Comparison of ENCODE assay signal across 18 cellular contexts in the genomic region with DNA sequence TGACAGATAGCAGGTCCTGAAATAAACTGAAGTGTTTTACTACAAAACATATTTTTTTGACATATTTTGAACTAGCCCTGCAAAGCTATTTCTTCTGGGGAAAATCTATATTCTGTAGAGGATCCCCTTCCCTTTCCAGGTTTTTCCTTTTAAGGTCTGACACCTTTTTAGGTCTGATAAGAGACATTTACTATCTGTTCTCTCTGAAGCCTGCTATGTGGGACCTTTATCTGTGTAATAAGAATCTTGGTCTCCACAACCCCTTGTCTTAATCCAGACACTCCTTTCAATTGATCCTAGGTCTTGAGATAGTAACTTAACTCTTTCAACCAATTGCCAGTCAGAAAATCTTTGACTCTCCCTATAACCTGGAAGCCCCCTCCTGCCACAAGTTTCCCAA. TPM values are rescaled to one million over a fixed set of nuclear protein-coding genes. Genes with fewer than 3 reads are reported as not detected.
DNase-seq lines count a peak whose midpoint lies in the region; ATAC-seq, FAIRE-seq and TF ChIP-seq lines count a peak whose summit lies in the region.
"Had no signal": no experiment of that assay in that cellular context is flagged by ENCODE, and none has a peak within 500 bp of the region (broad histone marks: within the 10 kb centered on the region; RNA-seq: fewer than 3 reads in every experiment).

No MANE protein-coding gene starts in this region.

- peaks cover 48% of the 10 kb centered on the region for H3K4me1 ChIP-seq in HUES64 (ENCODE audit: insufficient read depth, low read length)
- H3K4me1 ChIP-seq in K562 (replicated peaks in 1 of 2; ENCODE audit: control insufficient read depth in 2 of 2, insufficient read depth in 2 of 2, low read length in 2 of 2): peaks cover 3 to 41% of the 10 kb centered on the region in 2 experiments; a peak in 4 of 5 replicates
- H3K4me1 ChIP-seq: Peyer's patch had no signal

- FAIRE-seq in K562 (lab: Jason Lieb, UNC): no peak
- FAIRE-seq: GM12891, HTR-8/SVneo had no signal

- H3K4me1 Mint-ChIP-seq in activated naive CD4-positive, alpha-beta T cell treated with anti-CD3 and anti-CD28 coated beads, Interleukin-2, amount 10 ng/mL, durations not matched to agents 7 days and 5 days: peaks cover 63% of the 10 kb centered on the region
- peaks cover 8% of the 10 kb centered on the region for H3K4me1 Mint-ChIP-seq in nephron
- H3K4me1 Mint-ChIP-seq in stimulated activated effector memory CD8-positive, alpha-beta T cell treated with anti-CD3 and anti-CD28 coated beads, Interleukin-12 subunit alpha, Interleukin-12 subunit beta, amount 100 ng/mL, for 72 hours: peaks cover 34% of the 10 kb centered on the region

- peak overlapping the region; percentile 37 for H3K4me3 Mint-ChIP-seq in activated naive CD4-positive, alpha-beta T cell treated with anti-CD3 and anti-CD28 coated beads, Interleukin-2, amount 10 ng/mL, durations not matched to agents 7 days and 5 days
- no peak overlapping the region for H3K4me3 Mint-ChIP-seq in nephron
- H3K4me3 Mint-ChIP-seq in stimulated activated effector memory CD8-positive, alpha-beta T cell treated with anti-CD3 and anti-CD28 coated beads, Interleukin-12 subunit alpha, Interleukin-12 subunit beta, amount 100 ng/mL, for 72 hours: no peak overlapping the region

- BruUV-seq in K562 (replicated peaks; lab: Mats Ljungman, UMichigan): no TSS peak

- H3K4me2 ChIP-seq in K562 (ENCODE audit: insufficient read depth, low read length): no peak overlapping the region

- no peaks in the 10 kb centered on the region for H4K20me1 ChIP-seq in K562 (replicated peaks; ENCODE audit: control insufficient read depth, insufficient read depth, low read length)
- H4K20me1 ChIP-seq: BLaER1 treated with 17β-estradiol and CSF1 and Interleukin-3, amounts not matched to agents 10 nM and 100 nM had no signal

- no peak overlapping the region for H3K27ac Mint-ChIP-seq in activated naive CD4-positive, alpha-beta T cell treated with anti-CD3 and anti-CD28 coated beads, Interleukin-2, amount 10 ng/mL, durations not matched to agents 7 days and 5 days
- peak overlapping the region in 2 of 3 experiments; percentile 38 to 78 for H3K27ac Mint-ChIP-seq in nephron
- no peak overlapping the region for H3K27ac Mint-ChIP-seq in stimulated activated effector memory CD8-positive, alpha-beta T cell treated with anti-CD3 and anti-CD28 coated beads, Interleukin-12 subunit alpha, Interleukin-12 subunit beta, amount 100 ng/mL, for 72 hours

- H3K27ac ChIP-seq in HUES64 (ENCODE audit: low read depth, low read length) (peak overlapping the region; percentile 89), K562 (ENCODE audit: extremely low read depth, low read depth, low read length) (no peak overlapping the region)
- H3K27ac ChIP-seq: BLaER1 treated with 17β-estradiol and CSF1 and Interleukin-3, amounts not matched to agents 10 nM and 100 nM; Peyer's patch had no signal

- CTCF ChIA-PET in activated naive CD4-positive, alpha-beta T cell treated with anti-CD3 and anti-CD28 coated beads, Interleukin-2, amount 10 ng/mL, durations not matched to agents 7 days and 5 days (lab: Charles Lee): no interaction called here
- CTCF ChIA-PET in K562 (lab: Yijun Ruan, JAX; ENCODE audit: low intra/inter-chr PET ratio): no interaction called here

- in situ Hi-C loops in K562 (cut with MboI) (no loop called here), GM13977 (cut with MboI; ENCODE audit: low pct_unique_long_range_greater_than_20kb, low sequenced_read_pairs, unreplicated experiment) (no loop called here)

- DNase-seq in activated naive CD4-positive, alpha-beta T cell treated with anti-CD3 and anti-CD28 coated beads, Interleukin-2, amount 10 ng/mL, durations not matched to agents 7 days and 5 days: no peak
- DNase-seq in activated naive CD4-positive, alpha-beta T cell (lab: John Stamatoyannopoulos, UW): no peak
- DNase-seq in K562 (ENCODE audit: extremely low read depth in 1 of 4, low spot score in 3 of 4) (peak in 1 of 4 experiments; percentile 19), GM13977 (ENCODE audit: low spot score) (no peak), activated gamma-delta T cell (lab: John Stamatoyannopoulos, UW) (no peak)
- no peak for DNase-seq in stimulated activated effector memory CD8-positive, alpha-beta T cell treated with anti-CD3 and anti-CD28 coated beads, Interleukin-12 subunit alpha, Interleukin-12 subunit beta, amount 100 ng/mL, for 72 hours (ENCODE audit: low spot score in 2 of 2)
- DNase-seq: DMS53, NCI-H1417, NCI-H1930, NCI-H2171 treated with DMSO at 0.1 percent for 48 hours, NCI-H82, Peyer's patch, SHP77 had no signal

- H3K27me3 Mint-ChIP-seq in activated naive CD4-positive, alpha-beta T cell treated with anti-CD3 and anti-CD28 coated beads, Interleukin-2, amount 10 ng/mL, durations not matched to agents 7 days and 5 days: peaks cover 8% of the 10 kb centered on the region
- no peaks in the 10 kb centered on the region for H3K27me3 Mint-ChIP-seq in nephron (ENCODE audit: low read depth)

- ATAC-seq in K562: no peak
- no peak for ATAC-seq in stimulated activated effector memory CD8-positive, alpha-beta T cell treated with anti-CD3 and anti-CD28 coated beads, Interleukin-12 subunit alpha, Interleukin-12 subunit beta, amount 100 ng/mL, for 72 hours

- no peak for TF ChIP-seq EP300 in K562 (IDR thresholded peaks at IDR 0.05; ENCODE audit: low read length)

- no peaks in the 10 kb centered on the region; the same call in 2 of the 3 replicates for H3K79me2 ChIP-seq in K562 (ENCODE audit: control insufficient read depth, insufficient read depth, low read length)

- intact Hi-C loops in K562 (cut with micrococcal nuclease): no loop called here

- peak overlapping the region; percentile 51; the same call in 1 of the 2 replicates for H3K9ac ChIP-seq in HUES64 (ENCODE audit: low read depth, low read length)
- H3K9ac ChIP-seq in K562 (ENCODE audit: insufficient read depth in 1 of 2, low read depth in 2 of 2, low read length in 2 of 2): no peak overlapping the region
- H3K9ac ChIP-seq: BLaER1 treated with 17β-estradiol and CSF1 and Interleukin-3, amounts not matched to agents 10 nM and 100 nM had no signal

- H3K27me3 ChIP-seq in HUES64 (ENCODE audit: insufficient read depth, low read length) (no peaks in the 10 kb centered on the region), K562 (ENCODE audit: control insufficient read depth in 2 of 2, insufficient read depth in 2 of 2, low read length in 2 of 2) (no peaks in the 10 kb centered on the region)
- H3K27me3 ChIP-seq: BLaER1 treated with 17β-estradiol and CSF1 and Interleukin-3, amounts not matched to agents 10 nM and 100 nM; Peyer's patch had no signal

- no peak overlapping the region for H2AFZ ChIP-seq in K562 (ENCODE audit: low read depth, low read length)

- TF ChIP-seq RAD21 in K562 (CRISPR knock-in tag; conservative IDR thresholded peaks at IDR 0.05 in 1 of 2, IDR thresholded peaks at IDR 0.05 in 1 of 2): no peak

- peaks cover 78% of the 10 kb centered on the region for H3K36me3 Mint-ChIP-seq in activated naive CD4-positive, alpha-beta T cell treated with anti-CD3 and anti-CD28 coated beads, Interleukin-2, amount 10 ng/mL, durations not matched to agents 7 days and 5 days
- H3K36me3 Mint-ChIP-seq in nephron (ENCODE audit: low read depth): peaks cover 9% of the 10 kb centered on the region
- H3K36me3 Mint-ChIP-seq in stimulated activated effector memory CD8-positive, alpha-beta T cell treated with anti-CD3 and anti-CD28 coated beads, Interleukin-12 subunit alpha, Interleukin-12 subunit beta, amount 100 ng/mL, for 72 hours: peaks cover 22% of the 10 kb centered on the region

- H3K4me3 ChIP-seq in HUES64 (ENCODE audit: low read length) (no peak overlapping the region), K562 (no peak overlapping the region)
- H3K4me3 ChIP-seq: BLaER1 treated with 17β-estradiol and CSF1 and Interleukin-3, amounts not matched to agents 10 nM and 100 nM; Peyer's patch had no signal

- TF ChIP-seq CTCF in K562 (IDR thresholded peaks at IDR 0.05 in 2 of 3, conservative IDR thresholded peaks at IDR 0.05 in 1 of 3; ENCODE audit: insufficient read depth in 2 of 3, low read depth in 1 of 3, low read length in 3 of 3): no peak
- no peak for TF ChIP-seq CTCF in nephron (IDR thresholded peaks at IDR 0.05; ENCODE audit: unreplicated experiment in 3 of 3)
- TF ChIP-seq CTCF in GM13977 (IDR thresholded peaks at IDR 0.05; ENCODE audit: extremely low read depth, insufficient read depth, missing control alignments): no peak

- TF ChIP-seq POLR2A in K562 (conservative IDR thresholded peaks at IDR 0.05): no peak

- H3K9me3 Mint-ChIP-seq in activated naive CD4-positive, alpha-beta T cell treated with anti-CD3 and anti-CD28 coated beads, Interleukin-2, amount 10 ng/mL, durations not matched to agents 7 days and 5 days: peaks cover 28% of the 10 kb centered on the region
- peaks cover 15% of the 10 kb centered on the region for H3K9me3 Mint-ChIP-seq in nephron
- H3K9me3 Mint-ChIP-seq in stimulated activated effector memory CD8-positive, alpha-beta T cell treated with anti-CD3 and anti-CD28 coated beads, Interleukin-12 subunit alpha, Interleukin-12 subunit beta, amount 100 ng/mL, for 72 hours: no peaks in the 10 kb centered on the region

- no peaks in the 10 kb centered on the region for H3K9me1 ChIP-seq in K562 (ENCODE audit: control insufficient read depth, insufficient read depth, low read length)

- POLR2A ChIA-PET in K562 (lab: Yijun Ruan, JAX): no interaction called here

- H3K36me3 ChIP-seq in HUES64 (ENCODE audit: insufficient read depth, low read length): peaks cover 10% of the 10 kb centered on the region
- no peaks in the 10 kb centered on the region; the same call in 2 of the 3 replicates for H3K36me3 ChIP-seq in K562 (ENCODE audit: control insufficient read depth, insufficient read depth, low read length)
- H3K36me3 ChIP-seq: Peyer's patch had no signal

- H3K9me3 ChIP-seq in HUES64 (ENCODE audit: insufficient read depth, low read depth, low read length) (peaks cover 30% of the 10 kb centered on the region), K562 (replicated peaks; ENCODE audit: control insufficient read depth, insufficient read depth, low read depth, low read length) (peaks cover 3% of the 10 kb centered on the region; the same call in 1 of the 2 replicates)
- H3K9me3 ChIP-seq: Peyer's patch had no signal

RNA-seq across cellular contexts. Expression of a gene that starts 5.5 kb away (rescaled TPM):
- 24.0 TPM for polyA plus RNA-seq in HUES64 (2013, experiment 1 of 2)
- polyA plus RNA-seq in HUES64 (2013, experiment 2 of 2): 31.9 TPM
- total RNA-seq in K562 (2011; cell fraction: chromatin; rRNA removed; ENCODE audit: low replicate concordance): 151 and 203 TPM in 2 replicates
- total RNA-seq in K562 (2011; cell fraction: nucleolus; rRNA removed): 36.9 and 40.5 TPM in 2 replicates
- 71.6 and 105 TPM in 2 replicates for total RNA-seq in K562 (2011; cell fraction: nucleoplasm; rRNA removed)
- 14.0 and 18.0 TPM in 2 replicates for total RNA-seq in K562 (2014; rRNA removed)
- total RNA-seq in K562 (2014; rRNA removed; fragmentation: Illumina TruSeq; extraction: Trizol): 13.9 and 19.2 TPM in 2 replicates
- 6.9 TPM in 2 replicates for total RNA-seq in K562 (2015; rRNA removed; fragmentation: Illumina TruSeq; extraction: Trizol)
- 13.4 and 15.1 TPM in 2 replicates for total RNA-seq in K562 (2021)
- 155 and 176 TPM in 2 replicates for polyA plus RNA-seq in K562 (2011; rRNA removed)
- 57.1 and 62.9 TPM in 2 replicates for polyA plus RNA-seq in K562 (2011; cell fraction: cytosol; rRNA removed)
- 119 and 188 TPM in 2 replicates for polyA plus RNA-seq in K562 (2011; cell fraction: nucleus; rRNA removed)
- 10.5 and 15.1 TPM in 2 replicates for polyA plus RNA-seq in K562 (2012)
- polyA plus RNA-seq in K562 (2014; fragmentation: Illumina TruSeq; extraction: Trizol): 14.6 and 17.2 TPM in 2 replicates
- polyA plus RNA-seq in K562 (2014; fragmentation: Nextera tagmentation; extraction: Ambion mirVana): 1 to 10 TPM; 3.5 to 4.2 TPM
- 12.3 and 12.7 TPM in 2 replicates for polyA plus RNA-seq in K562 (2014; rRNA removed)
- polyA minus RNA-seq in K562 (2011; rRNA and poly(A)+ RNA removed): 299 and 351 TPM in 2 replicates
- 75.0 and 80.5 TPM in 2 replicates for polyA minus RNA-seq in K562 (2011; cell fraction: cytosol; rRNA and poly(A)+ RNA removed)
- 64.0 and 112 TPM in 2 replicates for polyA minus RNA-seq in K562 (2011; cell fraction: nucleus; rRNA and poly(A)+ RNA removed)

Comparison
In these comparisons a context has a peak if more than half of its experiments do, and no peak if none do; other contexts are left out.
1. H3K27ac Mint-ChIP-seq: peak in nephron (2 of 3); none in activated naive CD4-positive, alpha-beta T cell treated with anti-CD3 and anti-CD28 coated beads, Interleukin-2, amount 10 ng/mL, durations not matched to agents 7 days and 5 days (single experiment) and stimulated activated effector memory CD8-positive, alpha-beta T cell treated with anti-CD3 and anti-CD28 coated beads, Interleukin-12 subunit alpha, Interleukin-12 subunit beta, amount 100 ng/mL, for 72 hours (single experiment).